In genomic region chr7:143382791-143383641, GRCh38 we compare ENCODE assay signal across 9 cellular contexts. TPM values are rescaled to one million over a fixed set of nuclear protein-coding genes. Genes with fewer than 3 reads are reported as not detected.
DNase-seq lines count a peak whose midpoint lies in the region; ATAC-seq and TF ChIP-seq lines count a peak whose summit lies in the region.
"Had no signal": no experiment of that assay in that cellular context is flagged by ENCODE, and none has a peak within 500 bp of the region (broad histone marks: within the 10 kb centered on the region; RNA-seq: fewer than 3 reads in every experiment).

No MANE protein-coding gene starts in this region.

- H3K4me1 ChIP-seq in Panc1 (ENCODE audit: control insufficient read depth, insufficient read depth, low read length) (peaks cover 12% of the 10 kb centered on the region; the same call in 1 of the 2 replicates), esophagus squamous epithelium (peaks cover 43 to 86% (median 64%) of the 10 kb centered on the region in 3 donors), neuronal stem cell (ENCODE audit: control insufficient read depth in 2 of 2, insufficient read depth in 1 of 2, low read depth in 1 of 2, low read length in 2 of 2) (peaks cover 16 to 19% of the 10 kb centered on the region in 2 donors)

- no peak overlapping the region for H2BK15ac ChIP-seq in neuronal stem cell (ENCODE audit: low read length)

- H3K18ac ChIP-seq in neuronal stem cell (ENCODE audit: low read length), result no peak overlapping the region

- no TSS peak for BruUV-seq in Panc1 (replicated peaks; lab: Mats Ljungman, UMichigan)

- in situ Hi-C loops in Panc1 (cut with HindIII; ENCODE audit: low pct_unique_long_range_greater_than_20kb, low sequenced_read_pairs), result no loop called here

- no peak overlapping the region for H2AFZ ChIP-seq in neuronal stem cell (ENCODE audit: low read length)

- H3K9ac ChIP-seq in neuronal stem cell (ENCODE audit: low read depth, low read length, poor library complexity), result no peak overlapping the region

- WGBS in esophagus squamous epithelium, 2 donors, result 71 to 73% methylated on average over 5 to 15 of the region's 15 CpGs
- no CpG with 5 or more reads among the region's 15 CpGs for WGBS in neuronal stem cell (ENCODE audit: extremely low coverage in 2 of 2, insufficient read length in 2 of 2, insufficient replicate concordance in 1 of 2), 2 donors

- intact Hi-C loops in Panc1 (cut with micrococcal nuclease; ENCODE audit: unreplicated experiment), result no loop called here
- intact Hi-C loops in esophagus squamous epithelium (cut with DNase I), result no loop called here

- no peak overlapping the region; the same call in 1 of the 2 replicates for H3K27ac ChIP-seq in Panc1 (ENCODE audit: low read length)
- peak overlapping the region; percentile 93 to 100 (median 100) for H3K27ac ChIP-seq in esophagus squamous epithelium
- H3K27ac ChIP-seq in neuronal stem cell (replicated peaks; ENCODE audit: low read length), result no peak overlapping the region

- CTCF ChIA-PET in BJ (lab: Yijun Ruan, JAX) (interaction anchor here (0.9 to 2.8 kb wide), 3 partner anchors 13 to 143 kb away, joined by 3 to 9 read pairs (median 7); no protein-coding TSS in a partner anchor), Panc1 (lab: Charles Lee) (no interaction called here), HEK293T (lab: Yijun Ruan, JAX) (no interaction called here)

- POLR2A ChIA-PET in BJ (lab: Charles Lee) (no interaction called here), Panc1 (lab: Charles Lee) (no interaction called here), HEK293T (lab: Yijun Ruan, JAX) (interaction anchor here (1.2 kb wide), 1 partner anchor 9 kb away, joined by 3 read pairs; no protein-coding TSS in a partner anchor)

- TF ChIP-seq CTCF in BJ (IDR thresholded peaks at IDR 0.05; ENCODE audit: insufficient read depth, low read depth, low read length) (no peak), Panc1 (IDR thresholded peaks at IDR 0.05) (no peak), esophagus squamous epithelium (IDR thresholded peaks at IDR 0.05) (no peak)

- H2BK120ac ChIP-seq in neuronal stem cell (ENCODE audit: low read depth, low read length), result no peak overlapping the region

- H3K9me3 ChIP-seq in Panc1 (ENCODE audit: control insufficient read depth, insufficient read depth, low read depth, low read length) (no peaks in the 10 kb centered on the region), esophagus squamous epithelium (no peaks in the 10 kb centered on the region), neuronal stem cell (replicated peaks in 1 of 2; ENCODE audit: control insufficient read depth in 2 of 2, insufficient read depth in 1 of 2, low read depth in 1 of 2, low read length in 2 of 2) (peaks cover 0 to 2% of the 10 kb centered on the region in 2 donors)

- H3K4me3 ChIP-seq in BJ (ENCODE audit: low read depth, low read length) (peak overlapping the region; percentile 85), Panc1 (ENCODE audit: low read depth in 2 of 2, low read length in 2 of 2) (peak overlapping the region; percentile 80 to 96), esophagus squamous epithelium (peak overlapping the region; percentile 98 to 100 (median 98)), neuronal stem cell (ENCODE audit: low read length in 2 of 2) (peak overlapping the region; percentile 39 to 76)

- no peak overlapping the region for H4K91ac ChIP-seq in neuronal stem cell (ENCODE audit: low read depth, low read length, poor library complexity)

- no peak overlapping the region for H2BK12ac ChIP-seq in neuronal stem cell (ENCODE audit: low read length)

- peaks cover 27% of the 10 kb centered on the region for H3K36me3 ChIP-seq in BJ (ENCODE audit: control insufficient read depth, insufficient read depth, low read length)
- peaks cover 5% of the 10 kb centered on the region; the same call in 1 of the 2 replicates for H3K36me3 ChIP-seq in Panc1 (ENCODE audit: control insufficient read depth, insufficient read depth, low read length)
- peaks cover 0 to 28% (median under 1%) of the 10 kb centered on the region in 3 donors for H3K36me3 ChIP-seq in esophagus squamous epithelium
- H3K36me3 ChIP-seq in neuronal stem cell (replicated peaks in 1 of 2; ENCODE audit: control insufficient read depth in 2 of 2, insufficient read depth in 2 of 2, low read length in 2 of 2), result peaks cover 13 to 47% of the 10 kb centered on the region in 2 donors

- H3K27me3 ChIP-seq in BJ (ENCODE audit: control insufficient read depth, insufficient read depth, low read length), result no peaks in the 10 kb centered on the region
- H3K27me3 ChIP-seq in Panc1 (ENCODE audit: control insufficient read depth, insufficient read depth, low read length), result no peaks in the 10 kb centered on the region
- H3K27me3 ChIP-seq in esophagus squamous epithelium, result no peaks in the 10 kb centered on the region
- no peaks in the 10 kb centered on the region for H3K27me3 ChIP-seq in neuronal stem cell (ENCODE audit: control insufficient read depth in 3 of 3, insufficient read depth in 3 of 3, low read depth in 1 of 3, low read length in 3 of 3)

- H3K14ac ChIP-seq in neuronal stem cell (ENCODE audit: low read length), result no peak overlapping the region

- peak overlapping the region; percentile 40 for H2AK5ac ChIP-seq in neuronal stem cell (ENCODE audit: low read depth, low read length)

- no peak overlapping the region for H2BK5ac ChIP-seq in neuronal stem cell (ENCODE audit: low read length)

- H3K4ac ChIP-seq in neuronal stem cell (ENCODE audit: low read length), result no peak overlapping the region

- ATAC-seq in Panc1, result no peak
- ATAC-seq in GM21526 (IDR thresholded peaks at IDR 0.05; ENCODE audit: low FRiP score, unreplicated experiment), result no peak

- H4K8ac ChIP-seq in neuronal stem cell (ENCODE audit: low read depth, low read length), result no peak overlapping the region

- no peak for DNase-seq in BJ (ENCODE audit: low read depth)
- DNase-seq in Panc1 (ENCODE audit: low read depth, low spot score), result no peak
- DNase-seq in esophagus squamous epithelium (lab: John Stamatoyannopoulos, UW), result no peak
- DNase-seq in neuronal stem cell (ENCODE audit: low spot score), result no peak
- DNase-seq in NCI-H1417 (lab: John Stamatoyannopoulos, UW), result no peak
- DNase-seq in NCI-H187 treated with DMSO at 0.1 percent for 48 hours (lab: John Stamatoyannopoulos, UW), result no peak
- DNase-seq in HEK293T (ENCODE audit: extremely low spot score), result no peak

- no peak for TF ChIP-seq POLR2A in esophagus squamous epithelium (IDR thresholded peaks at IDR 0.05)

- peaks cover 7% of the 10 kb centered on the region for H3K79me1 ChIP-seq in neuronal stem cell (ENCODE audit: low read depth, low read length)

- peak overlapping the region; percentile 12 for H3K4me2 ChIP-seq in neuronal stem cell (ENCODE audit: insufficient read depth, low read length, poor library complexity, severe bottlenecking)

- H3K23ac ChIP-seq in neuronal stem cell (ENCODE audit: low read depth, low read length, poor library complexity), result no peak overlapping the region

TF ChIP-seq in HEK293T, 16 proteins besides CTCF, POLR2A, EP300 and RAD21:
- TF ChIP-seq ELF4 (IDR thresholded peaks at IDR 0.05), result no peak
- TF ChIP-seq PKNOX1 (IDR thresholded peaks at IDR 0.05), result no peak
- no peak for TF ChIP-seq NFRKB (IDR thresholded peaks at IDR 0.05)
- no peak for TF ChIP-seq HDGF (IDR thresholded peaks at IDR 0.05; ENCODE audit: borderline replicate concordance)

RNA-seq across cellular contexts. Expression of gene ZYX, which starts 1.9 kb away (rescaled TPM):
- 44.8 and 69.9 TPM in 2 replicates for polyA plus RNA-seq in BJ (2011; rRNA removed)
- 115 and 240 TPM in 2 replicates for polyA minus RNA-seq in BJ (2011; rRNA and poly(A)+ RNA removed)
- 169 TPM for total RNA-seq in Panc1 (2021; ENCODE audit: unreplicated experiment)
- polyA plus RNA-seq in Panc1 (2012; ENCODE audit: insufficient read length), result 257 TPM
- total RNA-seq in esophagus squamous epithelium, result 10 to 100 TPM; 40.2 to 78.8 (median 68.6) TPM
- 85.0 TPM for polyA plus RNA-seq in neuronal stem cell (2013, experiment 1 of 2)
- 85.7 TPM for polyA plus RNA-seq in neuronal stem cell (2013, experiment 2 of 2)

RNA-seq across cellular contexts. Expression of gene FAM131B, which starts 20.5 kb away (rescaled TPM):
- polyA plus RNA-seq in BJ (2011; rRNA removed), result 2.0 and 2.9 TPM in 2 replicates
- polyA minus RNA-seq in BJ (2011; rRNA and poly(A)+ RNA removed), result 3.6 and 4.5 TPM in 2 replicates
- total RNA-seq in Panc1 (2021; ENCODE audit: unreplicated experiment) (1.5 TPM), esophagus squamous epithelium (under 1 TPM; 0.09 to 0.76 (median 0.46) TPM)
- polyA plus RNA-seq in Panc1 (2012; ENCODE audit: insufficient read length), result 1.9 TPM
- 27.3 TPM for polyA plus RNA-seq in neuronal stem cell (2013, experiment 1 of 2)
- polyA plus RNA-seq in neuronal stem cell (2013, experiment 2 of 2), result 26.2 TPM

RNA-seq across cellular contexts. Expression of gene EPHA1, which starts 25.6 kb away (rescaled TPM):
- polyA plus RNA-seq in BJ (2011; rRNA removed), result 0.05 TPM in 1 of 2 replicates, not detected in the other
- not detected in 2 replicates for polyA minus RNA-seq in BJ (2011; rRNA and poly(A)+ RNA removed)
- total RNA-seq in Panc1 (2021; ENCODE audit: unreplicated experiment), result 0.39 TPM
- 1.4 TPM for polyA plus RNA-seq in Panc1 (2012; ENCODE audit: insufficient read length)
- 100 to 1,000 TPM in 1 of 4 donors, 10 to 100 TPM in 3; 64.5 to 132 (median 77.4) TPM for total RNA-seq in esophagus squamous epithelium
- polyA plus RNA-seq in neuronal stem cell (2013, experiment 1 of 2), result 0.24 TPM
- polyA plus RNA-seq in neuronal stem cell (2013, experiment 2 of 2), result 0.15 TPM
- total RNA-seq: glomerular endothelial cell had no signal

Comparison
In these comparisons a context has a peak if more than half of its experiments do, and no peak if none do; other contexts are left out.
1. H3K27ac ChIP-seq: peak in esophagus squamous epithelium (4 of 4); none in Panc1 (single experiment) and neuronal stem cell (single experiment).
2. RNA of gene EPHA1, which starts 25.6 kb away (total RNA-seq): 64.5 to 132 TPM in esophagus squamous epithelium; 0.39 TPM in Panc1 (single experiment); every median in the first group is over 10 times any median in the second.
3. Peak in every context shown above with its lines, with median percentiles within 50 percentile points of each other: H3K4me3 ChIP-seq.